In genomic region chr10:87921934-87922688, GRCh38 we compare ENCODE assay signal across 20 cellular contexts. TPM values are rescaled to one million over a fixed set of nuclear protein-coding genes. Genes with fewer than 3 reads are reported as not detected.
DNase-seq lines count a peak whose midpoint lies in the region; ATAC-seq and TF ChIP-seq lines count a peak whose summit lies in the region.
"Had no signal": no experiment of that assay in that cellular context is flagged by ENCODE, and none has a peak within 500 bp of the region (broad histone marks: within the 10 kb centered on the region; RNA-seq: fewer than 3 reads in every experiment).

No MANE protein-coding gene starts in this region.

- H2BK12ac ChIP-seq in mesenchymal stem cell (ENCODE audit: low read length in 2 of 2): no peak overlapping the region

- H3K4me1 ChIP-seq in CD4-positive, CD25-positive, alpha-beta regulatory T cell (ENCODE audit: control insufficient read depth, insufficient read depth, low read length, poor library complexity, severe bottlenecking): peaks cover 47% of the 10 kb centered on the region
- H3K4me1 ChIP-seq in GM23338 (ENCODE audit: insufficient read depth): peaks cover 37% of the 10 kb centered on the region
- no peaks in the 10 kb centered on the region for H3K4me1 ChIP-seq in mesenchymal stem cell (ENCODE audit: control insufficient read depth, insufficient read depth, low read depth, low read length)

- H2AFZ ChIP-seq in GM23338: no peak overlapping the region
- no peak overlapping the region for H2AFZ ChIP-seq in mesenchymal stem cell (ENCODE audit: low read depth, low read length)

- no peaks in the 10 kb centered on the region for H3K27me3 ChIP-seq in CD4-positive, CD25-positive, alpha-beta regulatory T cell (ENCODE audit: control insufficient read depth, insufficient read depth, low read length)
- H3K27me3 ChIP-seq in GM23338 (ENCODE audit: insufficient read depth) (no peaks in the 10 kb centered on the region), mesenchymal stem cell (ENCODE audit: control insufficient read depth in 1 of 2, insufficient read depth in 1 of 2, low read length in 2 of 2) (no peaks in the 10 kb centered on the region), dorsolateral prefrontal cortex (no peaks in the 10 kb centered on the region)
- H3K27me3 ChIP-seq: right atrium auricular region, testis had no signal

- H4K20me1 ChIP-seq in GM23338 (replicated peaks; ENCODE audit: insufficient read depth): peaks cover 20% of the 10 kb centered on the region; the same call in 1 of the 2 replicates

- peaks cover 95% of the 10 kb centered on the region for H3K79me2 ChIP-seq in GM23338 (replicated peaks; ENCODE audit: insufficient read depth)

- intact Hi-C loops in activated B cell treated with CpG ODN at 0.5 μM for 24 hours (cut with micrococcal nuclease): no loop called here
- intact Hi-C loops in dorsolateral prefrontal cortex (cut with DNase I): no loop called here

- H4K8ac ChIP-seq in mesenchymal stem cell (ENCODE audit: low read length): no peak overlapping the region

- WGBS in mesenchymal stem cell: 75% methylated on average over 7 of the region's 10 CpGs

- no peak overlapping the region for H3K14ac ChIP-seq in mesenchymal stem cell (ENCODE audit: low read length in 2 of 2)

- no peak for DNase-seq in CD4-positive, CD25-positive, alpha-beta regulatory T cell
- peak; percentile 33 for DNase-seq in GM23338 (ENCODE audit: low spot score)
- DNase-seq in activated B cell treated with CpG ODN at 0.5 μM for 24 hours: no peak
- peak; percentile 18 for DNase-seq in mesenchymal stem cell
- DNase-seq in NAMALWA (ENCODE audit: low spot score): no peak
- DNase-seq in dorsolateral prefrontal cortex: no peak
- no peak for DNase-seq in NCI-H446 treated with DMSO at 0.1 percent for 48 hours (lab: John Stamatoyannopoulos, UW)
- DNase-seq: activated CD4-positive, alpha-beta T cell treated with anti-CD3 and anti-CD28 coated beads, Interleukin-2, amount 50 U/mL, for 1 hour; cerebellar nuclear complex; DMS53; H7; islet precursor cell; Karpas-422; midbrain; stimulated activated CD4-positive, alpha-beta T cell treated with anti-CD3 and anti-CD28 coated beads, Interleukin-15, amount 100 ng/mL, for 24 hours; testis had no signal

- H3K79me1 ChIP-seq in mesenchymal stem cell (replicated peaks; ENCODE audit: low read length, poor library complexity, severe bottlenecking): peaks cover 11% of the 10 kb centered on the region

- H3K9me3 ChIP-seq in CD4-positive, CD25-positive, alpha-beta regulatory T cell (ENCODE audit: control insufficient read depth in 2 of 2, low read length in 2 of 2): no peaks in the 10 kb centered on the region
- H3K9me3 ChIP-seq in mesenchymal stem cell (ENCODE audit: control insufficient read depth, low read length): no peaks in the 10 kb centered on the region
- H3K9me3 ChIP-seq: right atrium auricular region, testis had no signal

- H3K27ac Mint-ChIP-seq in CD4-positive, CD25-positive, alpha-beta regulatory T cell: peak overlapping the region in 2 of 3 donors; percentile 45 to 72
- H3K27ac Mint-ChIP-seq in GM23338: no peak overlapping the region
- peak overlapping the region; percentile 67 for H3K27ac Mint-ChIP-seq in activated B cell treated with CpG ODN at 0.5 μM for 24 hours
- H3K27ac Mint-ChIP-seq: stimulated activated effector memory CD8-positive, alpha-beta T cell treated with anti-CD3 and anti-CD28 coated beads, Interleukin-12 subunit alpha, Interleukin-12 subunit beta, amount 100 ng/mL, for 72 hours had no signal

- no peaks in the 10 kb centered on the region for H3K9me2 ChIP-seq in GM23338 (ENCODE audit: insufficient read depth)

- TF ChIP-seq CTCF in GM23338 (conservative IDR thresholded peaks at IDR 0.05; ENCODE audit: low read depth in 2 of 2) (no peak), activated B cell treated with CpG ODN at 0.5 μM for 24 hours (IDR thresholded peaks at IDR 0.05) (no peak), dorsolateral prefrontal cortex (IDR thresholded peaks at IDR 0.05 in 54 of 56, conservative IDR thresholded peaks at IDR 0.05 in 2 of 56; ENCODE audit: low read depth in 1 of 56, partially characterized antibody in 56 of 56) (no peak)

- H2BK5ac ChIP-seq in mesenchymal stem cell (ENCODE audit: low read depth, low read length, poor library complexity, severe bottlenecking): no peak overlapping the region

- peak overlapping the region; percentile 14 for H3K4me3 ChIP-seq in CD4-positive, CD25-positive, alpha-beta regulatory T cell (ENCODE audit: low read depth, low read length)
- H3K4me3 ChIP-seq in GM23338: no peak overlapping the region
- H3K4me3 ChIP-seq in mesenchymal stem cell (ENCODE audit: insufficient read depth in 1 of 2, low read depth in 1 of 2, low read length in 2 of 2): no peak overlapping the region
- no peak overlapping the region for H3K4me3 ChIP-seq in dorsolateral prefrontal cortex
- H3K4me3 ChIP-seq: right atrium auricular region, testis had no signal

- no peak overlapping the region for H2AK5ac ChIP-seq in mesenchymal stem cell (ENCODE audit: low read length, severe bottlenecking)

- H3F3A ChIP-seq in GM23338 (replicated peaks; ENCODE audit: low read depth): no peaks in the 10 kb centered on the region

- no peak overlapping the region for H3K9ac ChIP-seq in mesenchymal stem cell (ENCODE audit: low read length)

- H3K27ac ChIP-seq in CD4-positive, CD25-positive, alpha-beta regulatory T cell (ENCODE audit: insufficient read depth, low read length, poor library complexity, severe bottlenecking): no peak overlapping the region
- H3K27ac ChIP-seq in GM23338 (ENCODE audit: low read depth): no peak overlapping the region
- H3K27ac ChIP-seq in mesenchymal stem cell (ENCODE audit: low read length, poor library complexity, severe bottlenecking): no peak overlapping the region
- H3K27ac ChIP-seq in dorsolateral prefrontal cortex: no peak overlapping the region
- H3K27ac ChIP-seq: right atrium auricular region, testis had no signal

- no peak overlapping the region for H2BK120ac ChIP-seq in mesenchymal stem cell (ENCODE audit: low read depth, low read length)

- no peak overlapping the region for H4K91ac ChIP-seq in mesenchymal stem cell (ENCODE audit: low read length)

- H3K4me2 ChIP-seq in GM23338: no peak overlapping the region
- no peak overlapping the region for H3K4me2 ChIP-seq in mesenchymal stem cell (ENCODE audit: low read length, poor library complexity, severe bottlenecking)

- peaks cover 54% of the 10 kb centered on the region for H3K36me3 Mint-ChIP-seq in CD4-positive, CD25-positive, alpha-beta regulatory T cell
- H3K36me3 Mint-ChIP-seq in GM23338 (ENCODE audit: low read depth) (no peaks in the 10 kb centered on the region; the same call in 2 of the 3 replicates), activated B cell treated with CpG ODN at 0.5 μM for 24 hours (ENCODE audit: low read depth) (peaks cover 64% of the 10 kb centered on the region)

- H3K4me3 Mint-ChIP-seq in CD4-positive, CD25-positive, alpha-beta regulatory T cell: peak overlapping the region in 2 of 4 donors; percentile 18 to 26
- no peak overlapping the region for H3K4me3 Mint-ChIP-seq in GM23338
- peak overlapping the region; percentile 6 for H3K4me3 Mint-ChIP-seq in activated B cell treated with CpG ODN at 0.5 μM for 24 hours
- H3K4me3 Mint-ChIP-seq: stimulated activated effector memory CD8-positive, alpha-beta T cell treated with anti-CD3 and anti-CD28 coated beads, Interleukin-12 subunit alpha, Interleukin-12 subunit beta, amount 100 ng/mL, for 72 hours had no signal

- no peak for ATAC-seq in CD4-positive, CD25-positive, alpha-beta regulatory T cell (ENCODE audit: low read depth in 2 of 2)
- peak; percentile 62 for ATAC-seq in GM23338
- ATAC-seq in activated B cell treated with CpG ODN at 0.5 μM for 24 hours (ENCODE audit: low read depth): no peak
- no peak for ATAC-seq in GM19467 (IDR thresholded peaks at IDR 0.05; ENCODE audit: unreplicated experiment)
- ATAC-seq: stimulated activated effector memory CD8-positive, alpha-beta T cell treated with anti-CD3 and anti-CD28 coated beads, Interleukin-12 subunit alpha, Interleukin-12 subunit beta, amount 100 ng/mL, for 72 hours had no signal

- H3K4me1 Mint-ChIP-seq in CD4-positive, CD25-positive, alpha-beta regulatory T cell: peaks cover 59 to 89% (median 80%) of the 10 kb centered on the region in 4 donors
- H3K4me1 Mint-ChIP-seq in GM23338 (peaks cover 40% of the 10 kb centered on the region), activated B cell treated with CpG ODN at 0.5 μM for 24 hours (peaks cover 85% of the 10 kb centered on the region)

- H3K27me3 Mint-ChIP-seq in CD4-positive, CD25-positive, alpha-beta regulatory T cell: no peaks in the 10 kb centered on the region
- H3K27me3 Mint-ChIP-seq in GM23338 (ENCODE audit: insufficient read depth, low read depth, poor library complexity): peaks cover 4% of the 10 kb centered on the region
- no peaks in the 10 kb centered on the region for H3K27me3 Mint-ChIP-seq in activated B cell treated with CpG ODN at 0.5 μM for 24 hours

- no peak overlapping the region for H3K4ac ChIP-seq in mesenchymal stem cell (ENCODE audit: low read depth in 1 of 2, low read length in 2 of 2)

- H3K36me3 ChIP-seq in CD4-positive, CD25-positive, alpha-beta regulatory T cell (ENCODE audit: control insufficient read depth, insufficient read depth, low read length): peaks cover 18% of the 10 kb centered on the region
- H3K36me3 ChIP-seq in GM23338 (ENCODE audit: insufficient read depth) (no peaks in the 10 kb centered on the region), mesenchymal stem cell (ENCODE audit: control insufficient read depth in 1 of 2, insufficient read depth in 2 of 2, low read depth in 1 of 2, low read length in 2 of 2) (peaks cover 0 to 39% of the 10 kb centered on the region in 2 experiments)
- H3K36me3 ChIP-seq: right atrium auricular region had no signal

- H3K18ac ChIP-seq in mesenchymal stem cell (ENCODE audit: low read depth in 1 of 2, low read length in 2 of 2): no peak overlapping the region

- H3K23ac ChIP-seq in mesenchymal stem cell (ENCODE audit: low read length in 2 of 2): no peak overlapping the region

- POLR2A ChIA-PET in activated B cell treated with CpG ODN at 0.5 μM for 24 hours (lab: Charles Lee): no interaction called here

- no peak overlapping the region for H2BK15ac ChIP-seq in mesenchymal stem cell (ENCODE audit: low read depth, poor library complexity, severe bottlenecking)

- H3K9me3 Mint-ChIP-seq in CD4-positive, CD25-positive, alpha-beta regulatory T cell: peaks cover 0 to 6% (median 1%) of the 10 kb centered on the region in 7 donors
- H3K9me3 Mint-ChIP-seq in GM23338 (no peaks in the 10 kb centered on the region), activated B cell treated with CpG ODN at 0.5 μM for 24 hours (peaks cover 4% of the 10 kb centered on the region)

- CTCF ChIA-PET in activated B cell treated with CpG ODN at 0.5 μM for 24 hours (lab: Charles Lee): no interaction called here

RNA-seq across cellular contexts. Expression of gene PTEN, which starts 58.7 kb away (rescaled TPM):
- 99.2 TPM for total RNA-seq in CD4-positive, CD25-positive, alpha-beta regulatory T cell
- 10 to 100 TPM; 25.9 to 31.2 (median 28.5) TPM for polyA plus RNA-seq in CD4-positive, CD25-positive, alpha-beta regulatory T cell
- total RNA-seq in GM23338 (2014; rRNA removed; shearing (Covaris generic)): 50.0 and 64.0 TPM in 2 replicates
- polyA plus RNA-seq in GM23338 (2016; fragmentation: Nextera tagmentation; extraction: Ambion mirVana): 20.8 and 23.4 TPM in 2 replicates
- total RNA-seq in activated B cell treated with CpG ODN at 0.5 μM for 24 hours (172 and 227 TPM in 2 replicates), dorsolateral prefrontal cortex (100 to 1,000 TPM in 11 of 120 experiments, 10 to 100 TPM in 109; 50.1 to 114 (median 83.5) TPM)
- polyA plus RNA-seq in mesenchymal stem cell (2013, experiment 1 of 2): 48.3 TPM
- polyA plus RNA-seq in mesenchymal stem cell (2013, experiment 2 of 2): 48.6 TPM

RNA-seq across cellular contexts. Expression of gene KLLN, which starts 58.8 kb away (rescaled TPM):
- total RNA-seq in CD4-positive, CD25-positive, alpha-beta regulatory T cell: 0.54 TPM
- under 1 TPM; 0.05 to 0.67 (median 0.17) TPM for polyA plus RNA-seq in CD4-positive, CD25-positive, alpha-beta regulatory T cell
- 0.24 and 0.62 TPM in 2 replicates for total RNA-seq in GM23338 (2014; rRNA removed; shearing (Covaris generic))
- polyA plus RNA-seq in GM23338 (2016; fragmentation: Nextera tagmentation; extraction: Ambion mirVana): 0.29 and 0.35 TPM in 2 replicates
- total RNA-seq in activated B cell treated with CpG ODN at 0.5 μM for 24 hours: 2.4 and 2.6 TPM in 2 replicates
- 0.46 TPM for polyA plus RNA-seq in mesenchymal stem cell (2013, experiment 1 of 2)
- polyA plus RNA-seq in mesenchymal stem cell (2013, experiment 2 of 2): 0.47 TPM
- total RNA-seq in dorsolateral prefrontal cortex: 1 to 10 TPM in 63 of 120 experiments, under 1 TPM in 57; 0.53 to 1.9 (median 1.0) TPM
- total RNA-seq: RPMI7951 had no signal

Comparison
In these comparisons a context has a peak if more than half of its experiments do, and no peak if none do; other contexts are left out.
1. DNase-seq: peak in GM23338 (single experiment) and mesenchymal stem cell (single experiment); none in CD4-positive, CD25-positive, alpha-beta regulatory T cell (0 of 3), activated B cell treated with CpG ODN at 0.5 μM for 24 hours (single experiment), NAMALWA (single experiment), dorsolateral prefrontal cortex (0 of 10) and NCI-H446 treated with DMSO at 0.1 percent for 48 hours (single experiment).